ENCODE assay signal across 2 cellular contexts in the genomic region with DNA sequence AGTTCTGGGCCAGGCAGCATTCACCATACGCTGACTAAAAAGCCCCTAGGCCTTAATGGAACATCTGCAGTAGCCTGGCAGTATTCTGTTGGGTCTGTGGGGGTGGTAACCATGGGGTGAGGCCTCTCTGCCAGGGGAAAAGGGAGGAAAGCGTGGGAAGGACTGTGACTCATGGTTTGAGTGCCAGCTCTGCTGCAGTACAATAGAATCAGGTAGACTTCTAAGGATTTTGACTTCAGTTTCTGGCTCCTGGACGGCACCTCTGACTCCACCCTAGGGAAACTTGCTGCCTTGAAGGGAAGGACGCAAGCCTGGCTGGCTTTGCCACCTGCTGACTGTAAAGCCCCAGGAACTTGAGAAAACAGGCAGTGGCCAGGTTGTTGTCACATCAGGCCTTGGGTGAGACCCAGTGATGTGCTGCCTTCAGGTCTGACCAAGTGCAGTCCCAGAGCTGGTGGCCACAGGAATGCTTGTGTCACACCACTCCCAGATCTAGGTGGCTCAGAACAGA.
TF ChIP-seq lines count a peak whose summit lies in the region.

No MANE protein-coding gene starts in this region.

TF ChIP-seq in IMR-90, 13 proteins besides CTCF, POLR2A, EP300 and RAD21 (continued from another document):
- TF ChIP-seq CEBPB (IDR thresholded peaks at IDR 0.05; ENCODE audit: low read depth, low read length) (no peak), RFX5 (IDR thresholded peaks at IDR 0.05; ENCODE audit: low read depth, low read length) (no peak), USF2 (IDR thresholded peaks at IDR 0.05; ENCODE audit: low read depth, low read length) (no peak), RCOR1 (IDR thresholded peaks at IDR 0.05; ENCODE audit: insufficient replicate concordance, low read length) (no peak), FOS (IDR thresholded peaks at IDR 0.05; ENCODE audit: low read depth, low read length) (no peak), MAZ (IDR thresholded peaks at IDR 0.05; ENCODE audit: borderline replicate concordance, low read depth, low read length) (no peak), MXI1 (IDR thresholded peaks at IDR 0.05; ENCODE audit: borderline replicate concordance, low read depth, low read length) (no peak), MAFK (IDR thresholded peaks at IDR 0.05; ENCODE audit: low read depth, low read length) (no peak), NFE2L2 (IDR thresholded peaks at IDR 0.05; ENCODE audit: low read depth, low read length) (no peak), BHLHE40 (IDR thresholded peaks at IDR 0.05; ENCODE audit: low read depth, low read length) (no peak), CHD1 (IDR thresholded peaks at IDR 0.05; ENCODE audit: low read depth, low read length) (no peak)
- TF ChIP-seq, protein P1, sequence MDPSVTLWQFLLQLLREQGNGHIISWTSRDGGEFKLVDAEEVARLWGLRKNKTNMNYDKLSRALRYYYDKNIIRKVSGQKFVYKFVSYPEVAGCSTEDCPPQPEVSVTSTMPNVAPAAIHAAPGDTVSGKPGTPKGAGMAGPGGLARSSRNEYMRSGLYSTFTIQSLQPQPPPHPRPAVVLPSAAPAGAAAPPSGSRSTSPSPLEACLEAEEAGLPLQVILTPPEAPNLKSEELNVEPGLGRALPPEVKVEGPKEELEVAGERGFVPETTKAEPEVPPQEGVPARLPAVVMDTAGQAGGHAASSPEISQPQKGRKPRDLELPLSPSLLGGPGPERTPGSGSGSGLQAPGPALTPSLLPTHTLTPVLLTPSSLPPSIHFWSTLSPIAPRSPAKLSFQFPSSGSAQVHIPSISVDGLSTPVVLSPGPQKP (IDR thresholded peaks at IDR 0.05; ENCODE audit: borderline replicate concordance, low read depth, low read length): no peak

TF ChIP-seq in K562, 482 proteins besides CTCF, POLR2A, EP300 and RAD21 (continued from another document):
- TF ChIP-seq ZNF75A (CRISPR knock-in tag; IDR thresholded peaks at IDR 0.05): no peak
TF ChIP-seq in K562: peak in this region for 1.
